ENCODE assay signal across 12 cellular contexts in the genomic region with DNA sequence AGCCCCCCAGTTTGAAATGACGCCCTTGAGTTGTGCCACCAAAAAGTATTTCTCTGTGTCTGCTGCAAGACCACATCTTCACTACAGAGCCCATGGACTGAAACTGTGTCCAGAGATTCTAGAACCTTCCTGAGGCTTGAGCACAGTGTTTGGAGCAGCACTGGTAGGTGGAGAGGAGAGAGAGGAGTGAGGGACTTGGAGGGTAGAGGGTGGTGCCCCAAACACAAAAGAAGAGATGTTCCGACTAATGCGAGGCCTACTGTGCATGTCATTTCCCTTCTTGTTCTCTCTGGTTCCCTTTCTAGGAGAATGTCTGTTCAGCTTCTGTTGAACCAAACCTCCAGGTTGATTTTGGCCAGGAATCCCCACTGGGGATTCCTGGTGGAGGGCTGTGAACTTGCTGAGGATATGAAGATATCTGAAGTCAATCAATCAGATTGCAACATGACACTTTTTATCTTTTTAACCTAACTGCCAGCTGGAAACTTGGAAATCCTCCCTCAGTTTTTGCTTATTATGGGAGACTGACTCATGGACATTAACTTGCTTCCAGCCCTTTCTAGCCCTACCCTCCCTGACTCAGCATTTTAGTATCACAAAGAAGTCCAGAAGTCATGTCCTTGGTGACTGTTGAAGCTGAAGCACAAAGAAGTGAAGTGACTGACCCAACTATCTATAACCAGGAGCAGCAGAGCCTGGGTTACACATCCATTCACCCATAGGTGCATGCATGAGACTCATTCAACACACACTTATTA.
DNase-seq lines count a peak whose midpoint lies in the region; ATAC-seq, FAIRE-seq and TF ChIP-seq lines count a peak whose summit lies in the region.
"Had no signal": no experiment of that assay in that cellular context is flagged by ENCODE, and none has a peak within 500 bp of the region (broad histone marks: within the 10 kb centered on the region; RNA-seq: fewer than 3 reads in every experiment).

No MANE protein-coding gene starts in this region.

- peaks cover 45% of the 10 kb centered on the region for H3K4me1 Mint-ChIP-seq in MCF 10A (ENCODE audit: insufficient read depth, unreplicated experiment)
- H3K4me1 Mint-ChIP-seq in astrocyte (ENCODE audit: low read depth, unreplicated experiment): peaks cover 36% of the 10 kb centered on the region
- peaks cover 11% of the 10 kb centered on the region for H3K4me1 Mint-ChIP-seq in type B pancreatic cell (ENCODE audit: unreplicated experiment)

- H3K4me1 ChIP-seq in breast epithelium: no peaks in the 10 kb centered on the region
- peaks cover 43% of the 10 kb centered on the region for H3K4me1 ChIP-seq in astrocyte (ENCODE audit: insufficient read depth, low read length)
- peaks cover 4% of the 10 kb centered on the region for H3K4me1 ChIP-seq in right cardiac atrium (ENCODE audit: control insufficient read depth, insufficient read depth, low read length)
- H3K4me1 ChIP-seq in gastroesophageal sphincter: peaks cover 0 to 14% (median 0%) of the 10 kb centered on the region in 3 donors

- POLR2A ChIA-PET in MCF 10A (lab: Yijun Ruan, JAX): interaction anchor here (0.7 to 3.5 kb wide), 33 partner anchors 9 to 258 kb away, joined by 3 to 25 read pairs (median 3); no protein-coding TSS in a partner anchor

- H3K36me3 ChIP-seq in breast epithelium (no peaks in the 10 kb centered on the region), astrocyte (ENCODE audit: insufficient read depth, low read length) (no peaks in the 10 kb centered on the region), gastroesophageal sphincter (no peaks in the 10 kb centered on the region)
- H3K36me3 ChIP-seq: esophagus muscularis mucosa had no signal

- no peak overlapping the region for H3K4me3 ChIP-seq in breast epithelium
- no peak overlapping the region for H3K4me3 ChIP-seq in astrocyte (ENCODE audit: insufficient read depth, low read depth, low read length)
- H3K4me3 ChIP-seq in right cardiac atrium (ENCODE audit: low read length): no peak overlapping the region
- no peak overlapping the region for H3K4me3 ChIP-seq in gastroesophageal sphincter
- H3K4me3 ChIP-seq: esophagus muscularis mucosa had no signal

- no peaks in the 10 kb centered on the region for H3K27me3 Mint-ChIP-seq in MCF 10A (ENCODE audit: insufficient read depth, unreplicated experiment)
- no peaks in the 10 kb centered on the region for H3K27me3 Mint-ChIP-seq in astrocyte (ENCODE audit: low read depth, unreplicated experiment)
- no peaks in the 10 kb centered on the region for H3K27me3 Mint-ChIP-seq in type B pancreatic cell

- peak overlapping the region; percentile 52 for H3K27ac Mint-ChIP-seq in MCF 10A (ENCODE audit: low read depth, unreplicated experiment)
- H3K27ac Mint-ChIP-seq in astrocyte (ENCODE audit: unreplicated experiment): peak overlapping the region; percentile 70
- H3K27ac Mint-ChIP-seq in type B pancreatic cell: no peak overlapping the region

- FAIRE-seq in astrocyte (lab: Jason Lieb, UNC) (peak; percentile 93), urothelium cell line (lab: Jason Lieb, UNC) (no peak)

- TF ChIP-seq CTCF in MCF 10A (IDR thresholded peaks at IDR 0.05; ENCODE audit: unreplicated experiment) (no peak), breast epithelium (IDR thresholded peaks at IDR 0.05) (no peak), astrocyte (IDR thresholded peaks at IDR 0.05; ENCODE audit: insufficient read depth, low read depth, low read length) (no peak), type B pancreatic cell (conservative IDR thresholded peaks at IDR 0.05) (no peak), gastroesophageal sphincter (IDR thresholded peaks at IDR 0.05) (no peak)

- H3K27me3 ChIP-seq in breast epithelium (no peaks in the 10 kb centered on the region), astrocyte (ENCODE audit: insufficient read depth, low read length) (no peaks in the 10 kb centered on the region), right cardiac atrium (ENCODE audit: control insufficient read depth, insufficient read depth) (no peaks in the 10 kb centered on the region), gastroesophageal sphincter (no peaks in the 10 kb centered on the region)
- H3K27me3 ChIP-seq: esophagus muscularis mucosa had no signal

- TF ChIP-seq POLR2A in breast epithelium (IDR thresholded peaks at IDR 0.05): no peak
- TF ChIP-seq POLR2A in gastroesophageal sphincter (IDR thresholded peaks at IDR 0.05): no peak

- ATAC-seq in right cardiac atrium (peak; percentile 65 to 72), gastroesophageal sphincter (no peak)

- H3K9ac ChIP-seq in astrocyte (ENCODE audit: low read length): no peak overlapping the region

- H3K9me3 ChIP-seq in breast epithelium (no peaks in the 10 kb centered on the region), astrocyte (ENCODE audit: insufficient read depth, low read depth, low read length) (no peaks in the 10 kb centered on the region), right cardiac atrium (ENCODE audit: control insufficient read depth, low read length) (no peaks in the 10 kb centered on the region), gastroesophageal sphincter (no peaks in the 10 kb centered on the region)
- H3K9me3 ChIP-seq: esophagus muscularis mucosa had no signal

- no TSS peak for BruUV-seq in MCF 10A (replicated peaks; lab: Mats Ljungman, UMichigan)

- no peak overlapping the region for H3K27ac ChIP-seq in breast epithelium
- H3K27ac ChIP-seq in astrocyte (ENCODE audit: low read depth, low read length): peak overlapping the region; percentile 24
- H3K27ac ChIP-seq in right cardiac atrium (ENCODE audit: low read length): no peak overlapping the region
- peak overlapping the region in 1 of 4 donors; percentile 17 for H3K27ac ChIP-seq in gastroesophageal sphincter
- H3K27ac ChIP-seq: esophagus muscularis mucosa had no signal

- TF ChIP-seq EP300 in gastroesophageal sphincter (IDR thresholded peaks at IDR 0.05): no peak

- 86% methylated on average over 3 of the region's 3 CpGs for WGBS in right cardiac atrium
- 58 to 90% methylated on average over 2 to 3 of the region's 3 CpGs for WGBS in gastroesophageal sphincter (ENCODE audit: low coverage in 1 of 2), 2 donors

- no peak overlapping the region for H3K4me3 Mint-ChIP-seq in MCF 10A (ENCODE audit: unreplicated experiment)
- no peak overlapping the region for H3K4me3 Mint-ChIP-seq in astrocyte (ENCODE audit: unreplicated experiment)
- no peak overlapping the region for H3K4me3 Mint-ChIP-seq in type B pancreatic cell

- H2AFZ ChIP-seq in astrocyte (ENCODE audit: low read depth, low read length): peak overlapping the region; percentile 36

- peak overlapping the region; percentile 45 for H3K4me2 ChIP-seq in astrocyte (ENCODE audit: low read length)

- DNase-seq in MCF 10A (ENCODE audit: unreplicated experiment) (peak; percentile 81), breast epithelium (ENCODE audit: low spot score in 2 of 2) (no peak), astrocyte (ENCODE audit: low read depth) (peak; percentile 91), right cardiac atrium (no peak), urothelium cell line (ENCODE audit: low spot score) (peak; percentile 41), type B pancreatic cell (ENCODE audit: extremely low spot score, unreplicated experiment) (no peak), NOMO-1 treated with dmso at 0.1 percent for 144 hours (lab: John Stamatoyannopoulos, UW; ENCODE audit: unreplicated experiment) (no peak)
- DNase-seq: ACHN; activated CD4-positive, CD25-positive, alpha-beta regulatory T cell; activated naive CD4-positive, alpha-beta T cell treated with Interleukin-2 at 50 U/mL for 16 hours had no signal

- intact Hi-C loops in MCF 10A (cut with micrococcal nuclease) (loop anchor here (10.0 kb wide), 1 partner anchor 324 kb away; no protein-coding TSS in a partner anchor), breast epithelium (cut with DNase I; ENCODE audit: low total_unique reads) (no loop called here), right cardiac atrium (cut with DNase I) (no loop called here)

- no peaks in the 10 kb centered on the region for H3K79me2 ChIP-seq in astrocyte (ENCODE audit: insufficient read depth, low read length)

- H4K20me1 ChIP-seq in astrocyte (ENCODE audit: insufficient read depth, low read length): no peaks in the 10 kb centered on the region

- H3K9me3 Mint-ChIP-seq in MCF 10A (ENCODE audit: unreplicated experiment) (peaks cover 8% of the 10 kb centered on the region), astrocyte (ENCODE audit: unreplicated experiment) (peaks cover 2% of the 10 kb centered on the region), type B pancreatic cell (peaks cover 12% of the 10 kb centered on the region)

- H3K36me3 Mint-ChIP-seq in MCF 10A (ENCODE audit: insufficient read depth, unreplicated experiment) (no peaks in the 10 kb centered on the region), astrocyte (ENCODE audit: low read depth, unreplicated experiment) (no peaks in the 10 kb centered on the region), type B pancreatic cell (no peaks in the 10 kb centered on the region)

- CTCF ChIA-PET in MCF 10A (lab: Yijun Ruan, JAX): interaction anchor here (0.6 to 1.0 kb wide), 6 partner anchors 14 to 576 kb away, joined by 3 to 5 read pairs (median 4); no protein-coding TSS in a partner anchor

Comparison
In these comparisons a context has a peak if more than half of its experiments do, and no peak if none do; other contexts are left out.
1. DNase-seq: peak in MCF 10A (single experiment), astrocyte (single experiment) and urothelium cell line (single experiment); none in breast epithelium (0 of 2), right cardiac atrium (0 of 3), type B pancreatic cell (single experiment) and NOMO-1 treated with dmso at 0.1 percent for 144 hours (single experiment).